ENCODE assay signal across 9 cellular contexts in the genomic region with DNA sequence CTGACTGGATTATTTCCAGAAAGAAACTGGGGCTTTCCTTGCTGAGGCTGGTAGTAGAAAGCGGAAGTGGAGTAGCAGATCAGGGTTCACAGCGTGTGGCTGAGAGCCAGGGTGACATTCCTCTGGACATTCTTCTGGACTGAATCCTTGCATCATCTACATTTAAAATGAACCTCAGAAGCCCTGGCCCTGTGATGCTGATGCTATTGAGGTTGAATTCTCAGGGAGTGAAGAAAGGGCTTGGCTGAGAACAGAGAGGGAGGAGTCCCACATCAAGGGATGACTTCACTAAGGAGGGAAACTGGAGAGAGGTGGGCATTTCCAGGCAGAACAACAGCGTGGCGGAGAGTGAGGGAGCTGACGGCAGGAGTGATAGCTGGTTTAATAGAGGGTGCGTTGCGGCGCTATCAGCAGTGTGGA.
DNase-seq lines count a peak whose midpoint lies in the region; ATAC-seq and TF ChIP-seq lines count a peak whose summit lies in the region.
"Had no signal": no experiment of that assay in that cellular context is flagged by ENCODE, and none has a peak within 500 bp of the region (broad histone marks: within the 10 kb centered on the region; RNA-seq: fewer than 3 reads in every experiment).

No MANE protein-coding gene starts in this region.

- ATAC-seq in GM19438 (IDR thresholded peaks at IDR 0.05; ENCODE audit: low read depth, unreplicated experiment) (peak; percentile 62), GM19467 (IDR thresholded peaks at IDR 0.05; ENCODE audit: unreplicated experiment) (no peak)

- DNase-seq in MG63 (peak; percentile 93), choroid plexus epithelial cell (ENCODE audit: low read depth) (peak; percentile 100), lung microvascular endothelial cell (ENCODE audit: low read depth in 2 of 2) (peak; percentile 28 to 96), NCI-H1092 treated with DMSO at 0.1 percent for 48 hours (lab: John Stamatoyannopoulos, UW) (no peak), CD14-positive monocyte (ENCODE audit: low spot score) (no peak), WERI-Rb-1 (no peak)

- TF ChIP-seq CTCF in choroid plexus epithelial cell (conservative IDR thresholded peaks at IDR 0.05; ENCODE audit: low read depth, low read length) (no peak), CD14-positive monocyte (IDR thresholded peaks at IDR 0.05) (no peak), WERI-Rb-1 (IDR thresholded peaks at IDR 0.05; ENCODE audit: low read depth, low read length) (no peak)

- H3K4me3 ChIP-seq in MG63 (no peak overlapping the region), choroid plexus epithelial cell (ENCODE audit: low read depth, low read length) (no peak overlapping the region), WERI-Rb-1 (ENCODE audit: low read depth, low read length) (no peak overlapping the region)

- peaks cover 0 to 5% (median 0%) of the 10 kb centered on the region in 7 donors for H3K9me3 Mint-ChIP-seq in CD14-positive monocyte

- H3K36me3 ChIP-seq in MG63 (no peaks in the 10 kb centered on the region; the same call in 1 of the 2 replicates), WERI-Rb-1 (no peaks in the 10 kb centered on the region)

- peaks cover 9% of the 10 kb centered on the region for H3K4me1 Mint-ChIP-seq in CD14-positive monocyte

- peak overlapping the region in 1 of 2 donors; percentile 30 for H3K4me3 Mint-ChIP-seq in CD14-positive monocyte

- H3K27ac ChIP-seq in WERI-Rb-1: no peak overlapping the region
- H3K27ac ChIP-seq: KMS-11 had no signal

- peak overlapping the region in 3 of 7 donors; percentile 28 to 77 (median 61) for H3K27ac Mint-ChIP-seq in CD14-positive monocyte

- H3K9me3 ChIP-seq in MG63: 0 out of 2 replicates have a peak, but pooled peaks cover 3% of the 10 kb centered on the region
- H3K9me3 ChIP-seq in WERI-Rb-1 (ENCODE audit: severe bottlenecking): no peaks in the 10 kb centered on the region

- no peaks in the 10 kb centered on the region for H3K27me3 ChIP-seq in MG63
- no peaks in the 10 kb centered on the region for H3K27me3 ChIP-seq in WERI-Rb-1 (ENCODE audit: insufficient read depth, low read depth, severe bottlenecking)

- intact Hi-C loops in CD14-positive monocyte (cut with micrococcal nuclease): no loop called here

- H3K27me3 Mint-ChIP-seq in CD14-positive monocyte (ENCODE audit: low read depth in 3 of 3): peaks cover 3 to 10% (median 10%) of the 10 kb centered on the region in 3 donors

- peaks cover 0 to 2% of the 10 kb centered on the region in 2 donors for H3K36me3 Mint-ChIP-seq in CD14-positive monocyte

Comparison
In these comparisons a context has a peak if more than half of its experiments do, and no peak if none do; other contexts are left out.
1. DNase-seq: peak in MG63 (single experiment), choroid plexus epithelial cell (single experiment) and lung microvascular endothelial cell (2 of 2); none in NCI-H1092 treated with DMSO at 0.1 percent for 48 hours (single experiment), CD14-positive monocyte (single experiment) and WERI-Rb-1 (single experiment).